ENCODE assay signal across 17 cellular contexts in the genomic region with DNA sequence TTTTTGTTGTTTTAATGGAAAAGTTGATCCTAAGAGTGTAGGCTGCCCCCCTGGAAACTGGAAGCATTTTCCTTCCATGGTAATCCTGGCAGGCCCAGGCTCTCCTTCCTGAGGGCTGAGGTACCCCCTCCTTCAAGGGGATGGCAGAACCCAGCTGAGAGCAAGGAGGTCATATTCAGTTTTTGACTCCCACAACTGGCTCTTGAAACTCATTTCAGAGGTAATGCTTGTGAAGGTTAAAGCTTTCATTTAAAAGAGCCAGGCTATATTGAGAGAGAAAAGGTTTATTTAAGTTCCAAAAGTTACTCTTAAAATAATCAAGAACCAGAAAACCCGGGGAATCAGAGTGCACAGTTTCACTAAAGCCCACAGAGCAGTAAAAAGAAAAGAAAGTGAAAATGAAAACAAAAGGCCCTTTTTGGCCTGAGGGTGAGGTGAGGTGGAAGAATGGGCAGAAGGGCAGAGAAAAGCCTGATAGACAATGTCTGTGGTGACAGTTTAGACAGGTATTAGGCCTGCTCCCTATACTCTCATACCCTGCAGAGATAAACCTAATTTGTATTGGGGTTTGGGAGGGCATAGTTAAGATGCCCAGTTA. TPM values are rescaled to one million over a fixed set of nuclear protein-coding genes. Genes with fewer than 3 reads are reported as not detected.
DNase-seq lines count a peak whose midpoint lies in the region; ATAC-seq and TF ChIP-seq lines count a peak whose summit lies in the region.
"Had no signal": no experiment of that assay in that cellular context is flagged by ENCODE, and none has a peak within 500 bp of the region (broad histone marks: within the 10 kb centered on the region; RNA-seq: fewer than 3 reads in every experiment).

No MANE protein-coding gene starts in this region.

- peaks cover 0 to 16% (median 0%) of the 10 kb centered on the region in 3 donors for H3K4me1 ChIP-seq in esophagus squamous epithelium

- no peak for TF ChIP-seq CTCF in esophagus squamous epithelium (IDR thresholded peaks at IDR 0.05)

- 45 to 47% methylated on average over 1 of the region's 1 CpG for WGBS in esophagus squamous epithelium, 2 donors

- DNase-seq in M059J (ENCODE audit: low read depth) (peak; percentile 13), esophagus squamous epithelium (lab: John Stamatoyannopoulos, UW) (no peak), GOT3 (lab: John Stamatoyannopoulos, UW) (no peak), hippocampal formation (lab: John Stamatoyannopoulos, UW) (no peak)
- no peak for DNase-seq in activated naive CD4-positive, alpha-beta T cell treated with anti-CD3 and anti-CD28 coated beads, Interleukin-2, amount 50 U/mL, for 72 hours (ENCODE audit: low spot score in 2 of 2)
- DNase-seq: activated CD8-positive, alpha-beta T cell treated with anti-CD3 and anti-CD28 coated beads, Interleukin-2, amount 10 ng/mL, durations not matched to agents 7 days and 5 days; mesendoderm; NCI-H2171 treated with DMSO at 0.1 percent for 48 hours; ovary; PC-9; stimulated activated CD4-positive, alpha-beta T cell treated with anti-CD3 and anti-CD28 coated beads, Interleukin-2, amount 100 ng/mL, for 24 hours; stimulated activated naive B cell treated with anti-CD40 and anti-IgM and Interleukin-4, amounts not matched to agents 10 μg/mL and 1 μg/mL and 100 μg/mL, for 72 hours had no signal

- no peak overlapping the region for H3K27ac ChIP-seq in esophagus squamous epithelium
- H3K27ac ChIP-seq: ovary, PC-9 had no signal

- no peak for TF ChIP-seq POLR2A in esophagus squamous epithelium (IDR thresholded peaks at IDR 0.05)

- peaks cover 0 to 7% of the 10 kb centered on the region in 2 donors for H3K9me3 Mint-ChIP-seq in activated naive CD4-positive, alpha-beta T cell treated with anti-CD3 and anti-CD28 coated beads, Interleukin-2, amount 50 U/mL, for 72 hours

- no peak overlapping the region for H3K4me3 ChIP-seq in esophagus squamous epithelium
- H3K4me3 ChIP-seq: ovary, PC-9 had no signal

- ATAC-seq in GM18868 (IDR thresholded peaks at IDR 0.05; ENCODE audit: unreplicated experiment) (peak; percentile 92), GM21381 (IDR thresholded peaks at IDR 0.05; ENCODE audit: unreplicated experiment) (peak; percentile 94), HG02973 (IDR thresholded peaks at IDR 0.05; ENCODE audit: unreplicated experiment) (peak; percentile 90)
- ATAC-seq in activated naive CD4-positive, alpha-beta T cell treated with anti-CD3 and anti-CD28 coated beads, Interleukin-2, amount 50 U/mL, for 72 hours, result no peak
- ATAC-seq: activated CD8-positive, alpha-beta T cell treated with anti-CD3 and anti-CD28 coated beads, Interleukin-2, amount 10 ng/mL, durations not matched to agents 7 days and 5 days; stimulated activated naive B cell treated with anti-CD40 and anti-IgM and Interleukin-4, amounts not matched to agents 10 μg/mL and 1 μg/mL and 100 μg/mL, for 72 hours had no signal

- H3K36me3 ChIP-seq in esophagus squamous epithelium, result no peaks in the 10 kb centered on the region
- H3K36me3 ChIP-seq: ovary had no signal

- no peak overlapping the region for H3K27ac Mint-ChIP-seq in activated naive CD4-positive, alpha-beta T cell treated with anti-CD3 and anti-CD28 coated beads, Interleukin-2, amount 50 U/mL, for 72 hours
- H3K27ac Mint-ChIP-seq: activated CD8-positive, alpha-beta T cell treated with anti-CD3 and anti-CD28 coated beads, Interleukin-2, amount 10 ng/mL, durations not matched to agents 7 days and 5 days; activated naive CD8-positive, alpha-beta T cell; stimulated activated naive B cell treated with anti-CD40 and anti-IgM and Interleukin-4, amounts not matched to agents 10 μg/mL and 1 μg/mL and 100 μg/mL, for 72 hours had no signal

- H3K36me3 Mint-ChIP-seq in activated naive CD4-positive, alpha-beta T cell treated with anti-CD3 and anti-CD28 coated beads, Interleukin-2, amount 50 U/mL, for 72 hours, result no peaks in the 10 kb centered on the region

- intact Hi-C loops in esophagus squamous epithelium (cut with DNase I), result no loop called here

- no peaks in the 10 kb centered on the region for H3K9me3 ChIP-seq in esophagus squamous epithelium
- H3K9me3 ChIP-seq: ovary had no signal

- no peaks in the 10 kb centered on the region for H3K27me3 ChIP-seq in esophagus squamous epithelium
- H3K27me3 ChIP-seq: ovary had no signal

RNA-seq across cellular contexts. Expression of gene RBP1, which starts 47.0 kb away (rescaled TPM):
- total RNA-seq in M059J (2014; rRNA removed; shearing (Covaris generic)), result 24.4 and 28.6 TPM in 2 replicates
- 10 to 100 TPM in 3 of 4 donors, 1 to 10 TPM in 1; 9.0 to 42.9 (median 21.6) TPM for total RNA-seq in esophagus squamous epithelium
- total RNA-seq in activated naive CD4-positive, alpha-beta T cell treated with anti-CD3 and anti-CD28 coated beads, Interleukin-2, amount 50 U/mL, for 72 hours, result not detected
- total RNA-seq: activated CD8-positive, alpha-beta T cell treated with anti-CD3 and anti-CD28 coated beads, Interleukin-2, amount 10 ng/mL, durations not matched to agents 7 days and 5 days; LHCN-M2 had no signal

Comparison
In these comparisons a context has a peak if more than half of its experiments do, and no peak if none do; other contexts are left out.
1. ATAC-seq: peak in GM18868 (single experiment), GM21381 (single experiment) and HG02973 (single experiment); none in activated naive CD4-positive, alpha-beta T cell treated with anti-CD3 and anti-CD28 coated beads, Interleukin-2, amount 50 U/mL, for 72 hours (0 of 2).
2. RNA of gene RBP1, which starts 47.0 kb away (total RNA-seq): 9.0 to 42.9 TPM in esophagus squamous epithelium and 24.4 to 28.6 TPM in M059J; not detected in activated naive CD4-positive, alpha-beta T cell treated with anti-CD3 and anti-CD28 coated beads, Interleukin-2, amount 50 U/mL, for 72 hours; every median in the first group is over 10 times any median in the second.